ENCODE assay signal across 6 cellular contexts in the genomic region with DNA sequence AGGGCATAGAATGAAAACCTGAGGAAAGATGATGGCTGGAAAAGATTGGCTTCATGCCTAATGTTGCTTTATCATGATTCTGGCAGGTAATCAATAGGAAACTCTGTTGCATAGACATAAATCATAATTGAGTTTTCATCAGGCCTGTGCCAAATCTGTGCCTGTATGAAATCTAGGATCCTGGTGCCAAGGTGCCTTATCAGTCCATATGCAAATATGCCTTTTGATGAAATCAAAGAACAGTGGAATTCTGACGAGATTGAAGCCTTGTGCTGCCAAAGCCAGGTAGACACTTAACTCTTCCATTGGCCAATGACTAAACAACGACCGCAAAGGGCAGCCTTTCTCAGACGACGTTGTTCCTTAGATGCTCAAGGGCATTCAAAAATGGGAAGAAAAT.
"Had no signal": no experiment of that assay in that cellular context is flagged by ENCODE, and none has a peak within 500 bp of the region (broad histone marks: within the 10 kb centered on the region; RNA-seq: fewer than 3 reads in every experiment).

No MANE protein-coding gene starts in this region.

- FAIRE-seq: HTR-8/SVneo, K562 had no signal

- H3K27ac ChIP-seq: HL-60 had no signal

- DNase-seq: IMR-90, KBM-7 had no signal

- H3K4me3 ChIP-seq: K562 had no signal

- ATAC-seq: HepG2, K562 had no signal
